Comparison of ENCODE assay signal across 1 cellular context in genomic region chr17:73030995-73031394, GRCh38.
TF ChIP-seq lines count a peak whose summit lies in the region.

No MANE protein-coding gene starts in this region.

TF ChIP-seq in K562, 482 proteins besides CTCF, POLR2A, EP300 and RAD21 (continued from another document):
- no peak for TF ChIP-seq LCOR (CRISPR knock-in tag; IDR thresholded peaks at IDR 0.05)
- TF ChIP-seq ZNF639 (CRISPR knock-in tag; conservative IDR thresholded peaks at IDR 0.05 in 1 of 2, IDR thresholded peaks at IDR 0.05 in 1 of 2), result no peak
- TF ChIP-seq CTBP1 (IDR thresholded peaks at IDR 0.05; ENCODE audit: borderline replicate concordance), result no peak
- no peak for TF ChIP-seq BHLHE40 (IDR thresholded peaks at IDR 0.05; ENCODE audit: low read length)
- TF ChIP-seq ATF3 (IDR thresholded peaks at IDR 0.05), result peak; percentile 87
- TF ChIP-seq ATF3 (CRISPR knock-in tag; conservative IDR thresholded peaks at IDR 0.05), result no peak
- TF ChIP-seq ATF1 (CRISPR knock-in tag; IDR thresholded peaks at IDR 0.05), result no peak
- peak; percentile 30; the same call in 1 of the 2 replicates for TF ChIP-seq ATF1 (tag; IDR thresholded peaks at IDR 0.05)
- no peak for TF ChIP-seq CEBPB (tag; IDR thresholded peaks at IDR 0.05)
- peak; percentile 69 for TF ChIP-seq JUND (IDR thresholded peaks at IDR 0.05; ENCODE audit: borderline replicate concordance, low read depth, low read length)
- TF ChIP-seq JUND (tag; IDR thresholded peaks at IDR 0.05; ENCODE audit: borderline replicate concordance, low read depth, low read length), result peak; percentile 61
- TF ChIP-seq ELK1 (CRISPR knock-in tag; IDR thresholded peaks at IDR 0.05), result no peak
